In the genomic region with DNA sequence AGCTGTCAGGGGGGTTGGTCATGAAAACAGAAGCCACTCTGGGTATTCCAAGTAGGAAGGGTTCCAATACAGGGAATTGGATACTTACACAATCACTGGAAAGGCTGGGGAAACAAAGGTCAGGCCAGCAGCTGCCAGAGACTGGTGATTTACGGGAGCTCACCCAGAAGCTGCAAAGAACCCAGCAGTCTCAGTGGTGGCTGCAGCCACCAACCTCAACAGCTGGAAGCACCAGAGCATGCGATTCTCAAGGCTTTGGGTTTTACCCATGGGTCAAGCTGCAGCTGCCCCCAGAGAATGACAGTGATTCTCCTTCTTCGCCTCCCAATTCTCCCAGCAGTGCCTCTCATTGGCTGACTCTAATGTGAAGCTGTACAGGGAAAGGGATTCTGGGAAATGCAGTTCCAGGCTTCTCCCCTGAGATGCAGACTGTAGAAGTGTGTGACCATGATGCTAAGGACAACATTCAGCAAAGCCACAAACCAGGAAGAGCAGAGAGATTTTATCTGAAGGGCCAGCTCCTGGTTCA, we compare ENCODE assay signal across 1 cellular context.
TF ChIP-seq lines count a peak whose summit lies in the region.

No MANE protein-coding gene starts in this region.

TF ChIP-seq in GM12878, 131 proteins besides CTCF, POLR2A, EP300 and RAD21 (continued from another document):
- TF ChIP-seq, protein P1, sequence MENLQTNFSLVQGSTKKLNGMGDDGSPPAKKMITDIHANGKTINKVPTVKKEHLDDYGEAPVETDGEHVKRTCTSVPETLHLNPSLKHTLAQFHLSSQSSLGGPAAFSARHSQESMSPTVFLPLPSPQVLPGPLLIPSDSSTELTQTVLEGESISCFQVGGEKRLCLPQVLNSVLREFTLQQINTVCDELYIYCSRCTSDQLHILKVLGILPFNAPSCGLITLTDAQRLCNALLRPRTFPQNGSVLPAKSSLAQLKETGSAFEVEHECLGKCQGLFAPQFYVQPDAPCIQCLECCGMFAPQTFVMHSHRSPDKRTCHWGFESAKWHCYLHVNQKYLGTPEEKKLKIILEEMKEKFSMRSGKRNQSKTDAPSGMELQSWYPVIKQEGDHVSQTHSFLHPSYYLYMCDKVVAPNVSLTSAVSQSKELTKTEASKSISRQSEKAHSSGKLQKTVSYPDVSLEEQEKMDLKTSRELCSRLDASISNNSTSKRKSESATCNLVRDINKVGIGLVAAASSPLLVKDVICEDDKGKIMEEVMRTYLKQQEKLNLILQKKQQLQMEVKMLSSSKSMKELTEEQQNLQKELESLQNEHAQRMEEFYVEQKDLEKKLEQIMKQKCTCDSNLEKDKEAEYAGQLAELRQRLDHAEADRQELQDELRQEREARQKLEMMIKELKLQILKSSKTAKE (IDR thresholded peaks at IDR 0.05; ENCODE audit: low read depth, poor library complexity, severe bottlenecking): no peak
- TF ChIP-seq ZBED1 (IDR thresholded peaks at IDR 0.05; ENCODE audit: borderline replicate concordance): no peak
- no peak for TF ChIP-seq SMARCA5 (IDR thresholded peaks at IDR 0.05)
- peak; percentile 95 for TF ChIP-seq TCF12 (IDR thresholded peaks at IDR 0.05; ENCODE audit: low read depth, low read length)
- TF ChIP-seq, protein P2, sequence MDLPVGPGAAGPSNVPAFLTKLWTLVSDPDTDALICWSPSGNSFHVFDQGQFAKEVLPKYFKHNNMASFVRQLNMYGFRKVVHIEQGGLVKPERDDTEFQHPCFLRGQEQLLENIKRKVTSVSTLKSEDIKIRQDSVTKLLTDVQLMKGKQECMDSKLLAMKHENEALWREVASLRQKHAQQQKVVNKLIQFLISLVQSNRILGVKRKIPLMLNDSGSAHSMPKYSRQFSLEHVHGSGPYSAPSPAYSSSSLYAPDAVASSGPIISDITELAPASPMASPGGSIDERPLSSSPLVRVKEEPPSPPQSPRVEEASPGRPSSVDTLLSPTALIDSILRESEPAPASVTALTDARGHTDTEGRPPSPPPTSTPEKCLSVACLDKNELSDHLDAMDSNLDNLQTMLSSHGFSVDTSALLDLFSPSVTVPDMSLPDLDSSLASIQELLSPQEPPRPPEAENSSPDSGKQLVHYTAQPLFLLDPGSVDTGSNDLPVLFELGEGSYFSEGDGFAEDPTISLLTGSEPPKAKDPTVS (IDR thresholded peaks at IDR 0.05; ENCODE audit: low read depth, low read length): no peak
- TF ChIP-seq, protein P3, sequence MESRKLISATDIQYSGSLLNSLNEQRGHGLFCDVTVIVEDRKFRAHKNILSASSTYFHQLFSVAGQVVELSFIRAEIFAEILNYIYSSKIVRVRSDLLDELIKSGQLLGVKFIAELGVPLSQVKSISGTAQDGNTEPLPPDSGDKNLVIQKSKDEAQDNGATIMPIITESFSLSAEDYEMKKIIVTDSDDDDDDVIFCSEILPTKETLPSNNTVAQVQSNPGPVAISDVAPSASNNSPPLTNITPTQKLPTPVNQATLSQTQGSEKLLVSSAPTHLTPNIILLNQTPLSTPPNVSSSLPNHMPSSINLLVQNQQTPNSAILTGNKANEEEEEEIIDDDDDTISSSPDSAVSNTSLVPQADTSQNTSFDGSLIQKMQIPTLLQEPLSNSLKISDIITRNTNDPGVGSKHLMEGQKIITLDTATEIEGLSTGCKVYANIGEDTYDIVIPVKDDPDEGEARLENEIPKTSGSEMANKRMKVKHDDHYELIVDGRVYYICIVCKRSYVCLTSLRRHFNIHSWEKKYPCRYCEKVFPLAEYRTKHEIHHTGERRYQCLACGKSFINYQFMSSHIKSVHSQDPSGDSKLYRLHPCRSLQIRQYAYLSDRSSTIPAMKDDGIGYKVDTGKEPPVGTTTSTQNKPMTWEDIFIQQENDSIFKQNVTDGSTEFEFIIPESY (IDR thresholded peaks at IDR 0.05): no peak
- TF ChIP-seq, protein P4, sequence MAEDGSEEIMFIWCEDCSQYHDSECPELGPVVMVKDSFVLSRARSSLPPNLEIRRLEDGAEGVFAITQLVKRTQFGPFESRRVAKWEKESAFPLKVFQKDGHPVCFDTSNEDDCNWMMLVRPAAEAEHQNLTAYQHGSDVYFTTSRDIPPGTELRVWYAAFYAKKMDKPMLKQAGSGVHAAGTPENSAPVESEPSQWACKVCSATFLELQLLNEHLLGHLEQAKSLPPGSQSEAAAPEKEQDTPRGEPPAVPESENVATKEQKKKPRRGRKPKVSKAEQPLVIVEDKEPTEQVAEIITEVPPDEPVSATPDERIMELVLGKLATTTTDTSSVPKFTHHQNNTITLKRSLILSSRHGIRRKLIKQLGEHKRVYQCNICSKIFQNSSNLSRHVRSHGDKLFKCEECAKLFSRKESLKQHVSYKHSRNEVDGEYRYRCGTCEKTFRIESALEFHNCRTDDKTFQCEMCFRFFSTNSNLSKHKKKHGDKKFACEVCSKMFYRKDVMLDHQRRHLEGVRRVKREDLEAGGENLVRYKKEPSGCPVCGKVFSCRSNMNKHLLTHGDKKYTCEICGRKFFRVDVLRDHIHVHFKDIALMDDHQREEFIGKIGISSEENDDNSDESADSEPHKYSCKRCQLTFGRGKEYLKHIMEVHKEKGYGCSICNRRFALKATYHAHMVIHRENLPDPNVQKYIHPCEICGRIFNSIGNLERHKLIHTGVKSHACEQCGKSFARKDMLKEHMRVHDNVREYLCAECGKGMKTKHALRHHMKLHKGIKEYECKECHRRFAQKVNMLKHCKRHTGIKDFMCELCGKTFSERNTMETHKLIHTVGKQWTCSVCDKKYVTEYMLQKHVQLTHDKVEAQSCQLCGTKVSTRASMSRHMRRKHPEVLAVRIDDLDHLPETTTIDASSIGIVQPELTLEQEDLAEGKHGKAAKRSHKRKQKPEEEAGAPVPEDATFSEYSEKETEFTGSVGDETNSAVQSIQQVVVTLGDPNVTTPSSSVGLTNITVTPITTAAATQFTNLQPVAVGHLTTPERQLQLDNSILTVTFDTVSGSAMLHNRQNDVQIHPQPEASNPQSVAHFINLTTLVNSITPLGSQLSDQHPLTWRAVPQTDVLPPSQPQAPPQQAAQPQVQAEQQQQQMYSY (CRISPR knock-in tag; IDR thresholded peaks at IDR 0.05): no peak
- TF ChIP-seq SREBF2 (IDR thresholded peaks at IDR 0.05; ENCODE audit: low read length): no peak
- no peak for TF ChIP-seq SP1 (IDR thresholded peaks at IDR 0.05; ENCODE audit: low read depth, low read length)
- TF ChIP-seq, protein P5, sequence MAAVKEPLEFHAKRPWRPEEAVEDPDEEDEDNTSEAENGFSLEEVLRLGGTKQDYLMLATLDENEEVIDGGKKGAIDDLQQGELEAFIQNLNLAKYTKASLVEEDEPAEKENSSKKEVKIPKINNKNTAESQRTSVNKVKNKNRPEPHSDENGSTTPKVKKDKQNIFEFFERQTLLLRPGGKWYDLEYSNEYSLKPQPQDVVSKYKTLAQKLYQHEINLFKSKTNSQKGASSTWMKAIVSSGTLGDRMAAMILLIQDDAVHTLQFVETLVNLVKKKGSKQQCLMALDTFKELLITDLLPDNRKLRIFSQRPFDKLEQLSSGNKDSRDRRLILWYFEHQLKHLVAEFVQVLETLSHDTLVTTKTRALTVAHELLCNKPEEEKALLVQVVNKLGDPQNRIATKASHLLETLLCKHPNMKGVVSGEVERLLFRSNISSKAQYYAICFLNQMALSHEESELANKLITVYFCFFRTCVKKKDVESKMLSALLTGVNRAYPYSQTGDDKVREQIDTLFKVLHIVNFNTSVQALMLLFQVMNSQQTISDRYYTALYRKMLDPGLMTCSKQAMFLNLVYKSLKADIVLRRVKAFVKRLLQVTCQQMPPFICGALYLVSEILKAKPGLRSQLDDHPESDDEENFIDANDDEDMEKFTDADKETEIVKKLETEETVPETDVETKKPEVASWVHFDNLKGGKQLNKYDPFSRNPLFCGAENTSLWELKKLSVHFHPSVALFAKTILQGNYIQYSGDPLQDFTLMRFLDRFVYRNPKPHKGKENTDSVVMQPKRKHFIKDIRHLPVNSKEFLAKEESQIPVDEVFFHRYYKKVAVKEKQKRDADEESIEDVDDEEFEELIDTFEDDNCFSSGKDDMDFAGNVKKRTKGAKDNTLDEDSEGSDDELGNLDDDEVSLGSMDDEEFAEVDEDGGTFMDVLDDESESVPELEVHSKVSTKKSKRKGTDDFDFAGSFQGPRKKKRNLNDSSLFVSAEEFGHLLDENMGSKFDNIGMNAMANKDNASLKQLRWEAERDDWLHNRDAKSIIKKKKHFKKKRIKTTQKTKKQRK (IDR thresholded peaks at IDR 0.05; ENCODE audit: low read depth, low read length): no peak
- TF ChIP-seq ETV6 (conservative IDR thresholded peaks at IDR 0.05 in 1 of 2, IDR thresholded peaks at IDR 0.05 in 1 of 2; ENCODE audit: borderline replicate concordance in 1 of 2, low read depth in 1 of 2): no peak
- TF ChIP-seq, protein P6, sequence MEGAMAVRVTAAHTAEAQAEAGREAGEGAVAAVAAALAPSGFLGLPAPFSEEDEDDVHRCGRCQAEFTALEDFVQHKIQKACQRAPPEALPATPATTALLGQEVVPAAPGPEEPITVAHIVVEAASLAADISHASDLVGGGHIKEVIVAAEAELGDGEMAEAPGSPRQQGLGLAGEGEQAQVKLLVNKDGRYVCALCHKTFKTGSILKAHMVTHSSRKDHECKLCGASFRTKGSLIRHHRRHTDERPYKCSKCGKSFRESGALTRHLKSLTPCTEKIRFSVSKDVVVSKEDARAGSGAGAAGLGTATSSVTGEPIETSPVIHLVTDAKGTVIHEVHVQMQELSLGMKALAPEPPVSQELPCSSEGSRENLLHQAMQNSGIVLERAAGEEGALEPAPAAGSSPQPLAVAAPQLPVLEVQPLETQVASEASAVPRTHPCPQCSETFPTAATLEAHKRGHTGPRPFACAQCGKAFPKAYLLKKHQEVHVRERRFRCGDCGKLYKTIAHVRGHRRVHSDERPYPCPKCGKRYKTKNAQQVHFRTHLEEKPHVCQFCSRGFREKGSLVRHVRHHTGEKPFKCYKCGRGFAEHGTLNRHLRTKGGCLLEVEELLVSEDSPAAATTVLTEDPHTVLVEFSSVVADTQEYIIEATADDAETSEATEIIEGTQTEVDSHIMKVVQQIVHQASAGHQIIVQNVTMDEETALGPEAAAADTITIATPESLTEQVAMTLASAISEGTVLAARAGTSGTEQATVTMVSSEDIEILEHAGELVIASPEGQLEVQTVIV (IDR thresholded peaks at IDR 0.05; ENCODE audit: borderline replicate concordance, partially characterized antibody): no peak
- no peak for TF ChIP-seq HCFC1 (IDR thresholded peaks at IDR 0.05; ENCODE audit: low read length)
- peak; percentile 97 for TF ChIP-seq PAX5 (IDR thresholded peaks at IDR 0.05; ENCODE audit: borderline replicate concordance, low read depth, low read length)
- 0 out of 2 replicates have a peak, but pooled peaks have one; percentile 9 for TF ChIP-seq IRF4 (IDR thresholded peaks at IDR 0.05; ENCODE audit: low read depth, low read length)
- TF ChIP-seq NFYA (IDR thresholded peaks at IDR 0.05; ENCODE audit: borderline replicate concordance, low read depth, low read length): no peak
- TF ChIP-seq JUND (IDR thresholded peaks at IDR 0.05; ENCODE audit: low read depth, low read length): no peak
- peak; percentile 40 for TF ChIP-seq NR2F1 (conservative IDR thresholded peaks at IDR 0.05)
- TF ChIP-seq, protein P7, sequence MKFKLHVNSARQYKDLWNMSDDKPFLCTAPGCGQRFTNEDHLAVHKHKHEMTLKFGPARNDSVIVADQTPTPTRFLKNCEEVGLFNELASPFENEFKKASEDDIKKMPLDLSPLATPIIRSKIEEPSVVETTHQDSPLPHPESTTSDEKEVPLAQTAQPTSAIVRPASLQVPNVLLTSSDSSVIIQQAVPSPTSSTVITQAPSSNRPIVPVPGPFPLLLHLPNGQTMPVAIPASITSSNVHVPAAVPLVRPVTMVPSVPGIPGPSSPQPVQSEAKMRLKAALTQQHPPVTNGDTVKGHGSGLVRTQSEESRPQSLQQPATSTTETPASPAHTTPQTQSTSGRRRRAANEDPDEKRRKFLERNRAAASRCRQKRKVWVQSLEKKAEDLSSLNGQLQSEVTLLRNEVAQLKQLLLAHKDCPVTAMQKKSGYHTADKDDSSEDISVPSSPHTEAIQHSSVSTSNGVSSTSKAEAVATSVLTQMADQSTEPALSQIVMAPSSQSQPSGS (IDR thresholded peaks at IDR 0.05; ENCODE audit: low read length): no peak
